In the genomic region with DNA sequence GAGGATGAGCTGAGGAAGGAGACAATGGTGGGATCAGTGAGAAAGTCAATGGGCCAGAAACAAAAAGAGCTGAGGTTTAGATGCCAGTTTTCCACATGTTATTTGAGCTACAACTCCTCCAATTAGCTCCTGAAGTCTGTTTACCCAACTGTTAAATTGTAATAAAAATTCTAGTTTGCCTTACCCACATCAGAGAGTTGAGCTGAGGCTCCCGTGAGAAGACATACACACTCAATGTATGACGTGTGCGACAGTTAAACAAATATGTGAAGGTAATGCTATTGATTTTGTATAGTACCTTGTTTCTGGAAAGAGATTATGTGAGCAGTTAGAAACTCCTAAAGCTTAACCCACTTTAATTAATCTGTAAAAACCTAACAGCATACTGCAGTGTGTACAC, we compare ENCODE assay signal across 20 cellular contexts.
"Had no signal": no experiment of that assay in that cellular context is flagged by ENCODE, and none has a peak within 500 bp of the region (broad histone marks: within the 10 kb centered on the region; RNA-seq: fewer than 3 reads in every experiment).

No MANE protein-coding gene starts in this region.

- H3K4me1 Mint-ChIP-seq: activated CD4-positive, alpha-beta memory T cell treated with anti-CD3 and anti-CD28 coated beads, Interleukin-2, amount 10 ng/mL, durations not matched to agents 7 days and 5 days; activated naive CD4-positive, alpha-beta T cell treated with anti-CD3 and anti-CD28 coated beads, Interleukin-2, amount 50 U/mL, for 24 hours; naive thymus-derived CD4-positive, alpha-beta T cell; WTC11 had no signal

- H3K36me3 Mint-ChIP-seq: activated naive CD4-positive, alpha-beta T cell treated with anti-CD3 and anti-CD28 coated beads, Interleukin-2, amount 50 U/mL, for 24 hours; naive thymus-derived CD4-positive, alpha-beta T cell had no signal

- H3K27ac Mint-ChIP-seq: activated CD4-positive, alpha-beta memory T cell treated with anti-CD3 and anti-CD28 coated beads, Interleukin-2, amount 10 ng/mL, durations not matched to agents 7 days and 5 days; activated naive CD4-positive, alpha-beta T cell treated with anti-CD3 and anti-CD28 coated beads, Interleukin-2, amount 50 U/mL, for 24 hours; naive thymus-derived CD4-positive, alpha-beta T cell; WTC11 had no signal

- ATAC-seq: activated T-cell treated with anti-CD3 and anti-CD28 coated beads, Interleukin-2, amount 50 U/mL, for 4 hours; body of pancreas; gastroesophageal sphincter; left lung; naive thymus-derived CD4-positive, alpha-beta T cell; WTC11 had no signal

- DNase-seq: activated CD4-positive, alpha-beta memory T cell treated with anti-CD3 and anti-CD28 coated beads, Interleukin-2, amount 10 ng/mL, durations not matched to agents 7 days and 5 days; activated CD4-positive, alpha-beta T cell treated with anti-CD3 and anti-CD28 coated beads for 4 hours; activated effector memory CD4-positive, alpha-beta T cell treated with Interleukin-2 at 50 U/mL for 16 hours; activated T-cell treated with anti-CD3 and anti-CD28 coated beads, Interleukin-2, amount 50 U/mL, for 4 hours; amygdala; body of pancreas; caudate nucleus; erythroblast; islet precursor cell; left lung; mammary epithelial cell; naive thymus-derived CD4-positive, alpha-beta T cell; stimulated activated CD4-positive, alpha-beta T cell treated with anti-CD3 and anti-CD28 coated beads, Interleukin-12 subunit alpha, Interleukin-12 subunit beta, amount 100 ng/mL, for 4 hours; stimulated activated CD4-positive, alpha-beta T cell treated with anti-CD3 and anti-CD28 coated beads, Interleukin-2, amount 100 ng/mL, for 24 hours; stomach; testis; upper lobe of left lung had no signal

- H3K27me3 Mint-ChIP-seq: activated CD4-positive, alpha-beta memory T cell treated with anti-CD3 and anti-CD28 coated beads, Interleukin-2, amount 10 ng/mL, durations not matched to agents 7 days and 5 days; activated naive CD4-positive, alpha-beta T cell treated with anti-CD3 and anti-CD28 coated beads, Interleukin-2, amount 50 U/mL, for 24 hours; naive thymus-derived CD4-positive, alpha-beta T cell had no signal

- H3K4me3 Mint-ChIP-seq: activated CD4-positive, alpha-beta memory T cell treated with anti-CD3 and anti-CD28 coated beads, Interleukin-2, amount 10 ng/mL, durations not matched to agents 7 days and 5 days; activated naive CD4-positive, alpha-beta T cell treated with anti-CD3 and anti-CD28 coated beads, Interleukin-2, amount 50 U/mL, for 24 hours; activated T-cell treated with anti-CD3 and anti-CD28 coated beads, Interleukin-2, amount 50 U/mL, for 4 hours; naive thymus-derived CD4-positive, alpha-beta T cell; WTC11 had no signal
